Comparison of ENCODE assay signal across 8 cellular contexts in the genomic region with DNA sequence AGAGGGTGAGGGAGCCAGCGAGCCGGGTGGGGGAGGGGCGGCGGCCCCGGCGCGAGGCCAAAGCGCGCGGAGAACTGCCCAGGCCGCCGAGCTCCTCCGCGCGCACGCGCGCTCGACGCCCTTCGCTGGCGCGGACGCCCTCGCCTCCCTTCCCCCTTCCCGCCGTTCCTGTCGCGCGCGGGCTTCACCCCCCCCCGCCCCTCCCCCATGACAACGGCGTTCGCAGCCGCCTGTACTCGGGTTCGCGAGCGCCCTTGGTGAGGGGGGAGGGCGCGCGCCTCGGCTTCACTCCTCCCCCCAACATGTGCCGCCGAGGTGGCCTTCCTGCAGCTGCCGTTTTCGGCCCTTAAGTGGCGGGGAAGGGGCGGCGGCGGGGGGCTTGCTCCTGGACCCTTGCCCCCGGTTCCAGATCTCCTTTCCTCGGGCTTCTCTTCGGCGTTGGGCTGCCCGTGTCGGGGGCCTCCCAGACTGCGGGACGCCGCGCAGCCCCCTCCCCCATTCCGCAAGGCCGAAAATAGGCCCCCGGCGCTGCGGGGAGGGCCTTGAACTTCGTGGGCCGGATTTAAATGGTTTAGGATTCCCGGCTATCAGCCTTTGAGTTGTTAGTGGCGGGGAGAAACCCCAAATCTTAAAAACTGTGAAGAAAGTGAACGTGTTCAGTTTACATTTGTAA. TPM values are rescaled to one million over a fixed set of nuclear protein-coding genes. Genes with fewer than 3 reads are reported as not detected.
DNase-seq lines count a peak whose midpoint lies in the region; FAIRE-seq and TF ChIP-seq lines count a peak whose summit lies in the region.

No MANE protein-coding gene starts in this region.

- H3K9me3 ChIP-seq in MM.1S (replicated peaks; ENCODE audit: insufficient read depth, low read length) (no peaks in the 10 kb centered on the region), SK-N-SH (no peaks in the 10 kb centered on the region)

- TF ChIP-seq CTCF in MM.1S (IDR thresholded peaks at IDR 0.05; ENCODE audit: low read length) (no peak), SK-N-SH (IDR thresholded peaks at IDR 0.05) (no peak), bronchial epithelial cell (IDR thresholded peaks at IDR 0.05; ENCODE audit: insufficient read depth, low read length, severe bottlenecking) (no peak)

- peaks cover 37% of the 10 kb centered on the region for H4K20me1 ChIP-seq in MM.1S (ENCODE audit: insufficient read depth, low read length)
- peaks cover 51% of the 10 kb centered on the region for H4K20me1 ChIP-seq in SK-N-SH (ENCODE audit: insufficient read depth)

- H3F3A ChIP-seq in MM.1S (ENCODE audit: insufficient read depth, low read length) (no peaks in the 10 kb centered on the region; the same call in 1 of the 2 replicates), SK-N-SH (replicated peaks; ENCODE audit: insufficient read depth) (peaks cover 3% of the 10 kb centered on the region)

- DNase-seq in NK-92 treated with Interleukin-12 subunit alpha and Interleukin-12 subunit beta, amount 100 ng/mL, for 24 hours (lab: John Stamatoyannopoulos, UW) = peak; percentile 91
- DNase-seq in NK-92 (lab: John Stamatoyannopoulos, UW; ENCODE audit: unreplicated experiment) = no peak
- peak; percentile 82 for DNase-seq in HCEC 1CT
- DNase-seq in MM.1S = peak; percentile 80
- DNase-seq in SK-N-SH = peak; percentile 94
- peak; percentile 36 for DNase-seq in bronchial epithelial cell (ENCODE audit: low read depth)
- peak; percentile 74 for DNase-seq in inferior parietal cortex (ENCODE audit: extremely low spot score)

- H3K36me3 ChIP-seq in MM.1S (replicated peaks; ENCODE audit: insufficient read depth, low read length) (peaks cover 19% of the 10 kb centered on the region), SK-N-SH (replicated peaks in 1 of 2; ENCODE audit: control insufficient read depth in 1 of 2, insufficient read depth in 2 of 2, low read length in 1 of 2) (peaks cover 19 to 24% of the 10 kb centered on the region in 2 experiments), bronchial epithelial cell (ENCODE audit: control insufficient read depth, insufficient read depth, low read length) (peaks cover 12% of the 10 kb centered on the region)

- no peak for FAIRE-seq in bronchial epithelial cell (lab: Jason Lieb, UNC)

- CTCF ChIA-PET in SK-N-SH (lab: Yijun Ruan, JAX) = interaction anchor here (0.8 to 3.2 kb wide), 5 partner anchors 21 to 278 kb away, joined by 3 to 12 read pairs (median 3); no protein-coding TSS in a partner anchor

- no peaks in the 10 kb centered on the region for H3K9me2 ChIP-seq in MM.1S (replicated peaks; ENCODE audit: insufficient read depth, low read length)
- no peaks in the 10 kb centered on the region for H3K9me2 ChIP-seq in SK-N-SH

- H3K9ac ChIP-seq in MM.1S (ENCODE audit: low read length) (peak overlapping the region; percentile 95), SK-N-SH (peak overlapping the region; percentile 94)

- no peaks in the 10 kb centered on the region for H3K27me3 ChIP-seq in MM.1S (replicated peaks; ENCODE audit: insufficient read depth, low read length)
- no peaks in the 10 kb centered on the region for H3K27me3 ChIP-seq in SK-N-SH (ENCODE audit: insufficient read depth)
- H3K27me3 ChIP-seq in bronchial epithelial cell (ENCODE audit: control insufficient read depth, insufficient read depth, low read length) = no peaks in the 10 kb centered on the region

- H3K4me2 ChIP-seq in MM.1S (ENCODE audit: low read depth, low read length) = peak overlapping the region; percentile 83
- H3K4me2 ChIP-seq in SK-N-SH = peak overlapping the region; percentile 81

- H3K4me1 ChIP-seq in MM.1S (ENCODE audit: low read length) (peaks cover 22% of the 10 kb centered on the region), SK-N-SH (ENCODE audit: control insufficient read depth in 1 of 2, insufficient read depth in 2 of 2, low read depth in 1 of 2, low read length in 1 of 2) (peaks cover 12 to 20% of the 10 kb centered on the region in 2 experiments; a peak in 3 of 4 replicates)

- H3K27ac ChIP-seq in MM.1S (ENCODE audit: low read length) = peak overlapping the region; percentile 95
- peak overlapping the region; percentile 99 to 100 for H3K27ac ChIP-seq in SK-N-SH (ENCODE audit: low read depth in 2 of 2, low read length in 1 of 2)
- peak overlapping the region; percentile 90 to 100 (median 99) for H3K27ac ChIP-seq in skin epidermis

- peak overlapping the region; percentile 77 for H3K4me3 ChIP-seq in MM.1S (ENCODE audit: low read length)
- H3K4me3 ChIP-seq in SK-N-SH (ENCODE audit: low read depth in 2 of 2, low read length in 1 of 2) = peak overlapping the region; percentile 76 to 98
- H3K4me3 ChIP-seq in bronchial epithelial cell (ENCODE audit: low read depth, low read length) = peak overlapping the region; percentile 87
- H3K4me3 ChIP-seq in skin epidermis = peak overlapping the region; percentile 61 to 96 (median 92)

- TF ChIP-seq EP300 in SK-N-SH (IDR thresholded peaks at IDR 0.05; ENCODE audit: borderline replicate concordance in 1 of 2, low read depth in 1 of 2, low read length in 1 of 2) = no peak

- WGBS in SK-N-SH (ENCODE audit: low lambda C conversion rate) = under 1% methylated on average over 19 of the region's 72 CpGs

- TF ChIP-seq RAD21 in SK-N-SH (IDR thresholded peaks at IDR 0.05; ENCODE audit: low read length) = no peak

- POLR2A ChIA-PET in SK-N-SH (lab: Yijun Ruan, JAX) = interaction anchor here (0.8 to 2.5 kb wide), 7 partner anchors 14 to 100 kb away, joined by 3 to 19 read pairs (median 3); a partner anchor contains a TSS

- H3K79me2 ChIP-seq in MM.1S (ENCODE audit: low read length) (peaks cover 62% of the 10 kb centered on the region), SK-N-SH (ENCODE audit: insufficient read depth) (peaks cover 62% of the 10 kb centered on the region)

- H2AFZ ChIP-seq in MM.1S (ENCODE audit: low read length) = no peak overlapping the region
- no peak overlapping the region for H2AFZ ChIP-seq in SK-N-SH (ENCODE audit: low read depth)

TF ChIP-seq in SK-N-SH, 30 proteins besides CTCF, POLR2A, EP300 and RAD21:
- TF ChIP-seq CHD2 (IDR thresholded peaks at IDR 0.05; ENCODE audit: low read length, partially characterized antibody) (peak; percentile 83), RXRA (IDR thresholded peaks at IDR 0.05; ENCODE audit: borderline replicate concordance, low read depth) (no peak), MXI1 (IDR thresholded peaks at IDR 0.05; ENCODE audit: low read depth, low read length) (0 out of 2 replicates have a peak, but pooled peaks have one; percentile 48), NRF1 (IDR thresholded peaks at IDR 0.05; ENCODE audit: low read depth, low read length) (peak; percentile 65), SIN3A (IDR thresholded peaks at IDR 0.05; ENCODE audit: borderline replicate concordance, low read depth, low read length) (peak; percentile 25; the same call in 1 of the 2 replicates)
- TF ChIP-seq, protein P1, sequence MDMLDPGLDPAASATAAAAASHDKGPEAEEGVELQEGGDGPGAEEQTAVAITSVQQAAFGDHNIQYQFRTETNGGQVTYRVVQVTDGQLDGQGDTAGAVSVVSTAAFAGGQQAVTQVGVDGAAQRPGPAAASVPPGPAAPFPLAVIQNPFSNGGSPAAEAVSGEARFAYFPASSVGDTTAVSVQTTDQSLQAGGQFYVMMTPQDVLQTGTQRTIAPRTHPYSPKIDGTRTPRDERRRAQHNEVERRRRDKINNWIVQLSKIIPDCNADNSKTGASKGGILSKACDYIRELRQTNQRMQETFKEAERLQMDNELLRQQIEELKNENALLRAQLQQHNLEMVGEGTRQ (IDR thresholded peaks at IDR 0.05; ENCODE audit: borderline replicate concordance, low read depth, low read length) = no peak

RNA-seq across cellular contexts. Expression of a gene that starts 0.5 kb away (rescaled TPM):
- 100 and 143 TPM in 2 replicates for polyA plus RNA-seq in SK-N-SH (2012; rRNA removed)
- 44.8 and 65.2 TPM in 2 replicates for polyA plus RNA-seq in SK-N-SH (2012; cell fraction: cytosol; rRNA removed)
- 657 and 768 TPM in 2 replicates for polyA plus RNA-seq in SK-N-SH (2012; cell fraction: nucleus; rRNA removed)
- 30.5 and 41.5 TPM in 2 replicates for total RNA-seq in bronchial epithelial cell

RNA-seq across cellular contexts. Expression of a gene that starts 24.1 kb away (rescaled TPM):
- 327 and 329 TPM in 2 replicates for polyA plus RNA-seq in SK-N-SH (2012; rRNA removed)
- polyA plus RNA-seq in SK-N-SH (2012; cell fraction: cytosol; rRNA removed) = 163 and 229 TPM in 2 replicates
- polyA plus RNA-seq in SK-N-SH (2012; cell fraction: nucleus; rRNA removed) = 96.2 and 161 TPM in 2 replicates
- total RNA-seq in bronchial epithelial cell = 468 and 946 TPM in 2 replicates

RNA-seq across cellular contexts. Expression of a gene that starts 33.0 kb away (rescaled TPM):
- 7.6 and 7.7 TPM in 2 replicates for polyA plus RNA-seq in SK-N-SH (2012; rRNA removed)
- 3.3 and 4.3 TPM in 2 replicates for polyA plus RNA-seq in SK-N-SH (2012; cell fraction: cytosol; rRNA removed)
- 17.4 and 23.0 TPM in 2 replicates for polyA plus RNA-seq in SK-N-SH (2012; cell fraction: nucleus; rRNA removed)
- total RNA-seq in bronchial epithelial cell = 1.3 and 4.5 TPM in 2 replicates

RNA-seq across cellular contexts. Expression of a gene that starts 34.4 kb away (rescaled TPM):
- polyA plus RNA-seq in SK-N-SH (2012; rRNA removed) = not detected in 2 replicates
- not detected in 2 replicates for polyA plus RNA-seq in SK-N-SH (2012; cell fraction: cytosol; rRNA removed)
- not detected in 2 replicates for polyA plus RNA-seq in SK-N-SH (2012; cell fraction: nucleus; rRNA removed)
- not detected in 2 replicates for total RNA-seq in bronchial epithelial cell

RNA-seq across cellular contexts. Expression of a gene that starts 45.3 kb away (rescaled TPM):
- not detected in 2 replicates for polyA plus RNA-seq in SK-N-SH (2012; rRNA removed)
- polyA plus RNA-seq in SK-N-SH (2012; cell fraction: cytosol; rRNA removed) = not detected in 2 replicates
- polyA plus RNA-seq in SK-N-SH (2012; cell fraction: nucleus; rRNA removed) = not detected in 2 replicates
- not detected in 2 replicates for total RNA-seq in bronchial epithelial cell
